Comparison of ENCODE assay signal across 16 cellular contexts in genomic region chr3:118472586-118472985, GRCh38.
DNase-seq lines count a peak whose midpoint lies in the region; ATAC-seq and TF ChIP-seq lines count a peak whose summit lies in the region.
"Had no signal": no experiment of that assay in that cellular context is flagged by ENCODE, and none has a peak within 500 bp of the region (broad histone marks: within the 10 kb centered on the region; RNA-seq: fewer than 3 reads in every experiment).

No MANE protein-coding gene starts in this region.

- H3K9me2 ChIP-seq in hepatocyte (replicated peaks; ENCODE audit: insufficient read depth): no peaks in the 10 kb centered on the region

- H3K27me3 ChIP-seq in SJSA1 (replicated peaks) (no peaks in the 10 kb centered on the region), hepatocyte (no peaks in the 10 kb centered on the region), heart right ventricle (no peaks in the 10 kb centered on the region), prostate gland (replicated peaks; ENCODE audit: insufficient read depth) (no peaks in the 10 kb centered on the region)
- H3K27me3 ChIP-seq: tibial artery had no signal

- intact Hi-C loops in heart right ventricle (cut with DNase I): no loop called here
- intact Hi-C loops in prostate gland (cut with DNase I): no loop called here

- no peak for TF ChIP-seq CTCF in hepatocyte (IDR thresholded peaks at IDR 0.05; ENCODE audit: poor library complexity)
- no peak for TF ChIP-seq CTCF in heart right ventricle (IDR thresholded peaks at IDR 0.05)
- TF ChIP-seq CTCF in prostate gland (IDR thresholded peaks at IDR 0.05): no peak

- H3K9me3 ChIP-seq in SJSA1 (replicated peaks) (no peaks in the 10 kb centered on the region), hepatocyte (ENCODE audit: low read depth) (no peaks in the 10 kb centered on the region), heart right ventricle (no peaks in the 10 kb centered on the region), prostate gland (no peaks in the 10 kb centered on the region)
- H3K9me3 ChIP-seq: tibial artery had no signal

- H2AFZ ChIP-seq in hepatocyte: no peak overlapping the region

- H3K4me1 ChIP-seq in SJSA1 (replicated peaks) (peaks cover 41% of the 10 kb centered on the region), hepatocyte (ENCODE audit: insufficient read depth) (peaks cover 7% of the 10 kb centered on the region), heart right ventricle (no peaks in the 10 kb centered on the region), prostate gland (replicated peaks) (no peaks in the 10 kb centered on the region)
- H3K4me1 ChIP-seq: tibial artery had no signal

- DNase-seq in SJSA1 (ENCODE audit: low read depth in 1 of 2, low spot score in 2 of 2) (peak; percentile 52 to 66), hepatocyte (ENCODE audit: low spot score) (peak; percentile 10), SHP77 treated with DMSO at 0.1 percent for 48 hours (lab: John Stamatoyannopoulos, UW) (no peak), heart right ventricle (no peak), prostate gland (ENCODE audit: low spot score) (no peak)
- DNase-seq: activated CD4-positive, alpha-beta memory T cell treated with anti-CD3 and anti-CD28 coated beads for 36 hours; activated T-cell treated with anti-CD3 and anti-CD28 coated beads, Interleukin-2, amount 50 U/mL, for 24 hours; GF-D8; HCEC 1CT; NCI-H1092; NCI-H2107; NCI-H524 treated with DMSO at 0.1 percent for 48 hours; stimulated activated naive B cell treated with anti-CD40 and anti-IgM and Interleukin-4, amounts not matched to agents 10 μg/mL and 1 μg/mL and 100 μg/mL, for 72 hours; tibial artery had no signal

- H3K4me3 ChIP-seq in SJSA1 (no peak overlapping the region), hepatocyte (no peak overlapping the region), heart right ventricle (no peak overlapping the region), prostate gland (no peak overlapping the region)
- H3K4me3 ChIP-seq: tibial artery had no signal

- WGBS in hepatocyte (ENCODE audit: low lambda C conversion rate, missing lambda C conversion rate): 32% methylated on average over 1 of the region's 1 CpG
- WGBS in heart right ventricle, 2 donors: 70 to 89% methylated on average over 1 of the region's 1 CpG
- WGBS in prostate gland: 62% methylated on average over 1 of the region's 1 CpG

- no peak for TF ChIP-seq POLR2A in prostate gland (IDR thresholded peaks at IDR 0.05)

- H3K36me3 ChIP-seq in SJSA1: no peaks in the 10 kb centered on the region
- H3K36me3 ChIP-seq in hepatocyte (replicated peaks; ENCODE audit: insufficient read depth, low read depth): no peaks in the 10 kb centered on the region
- no peaks in the 10 kb centered on the region for H3K36me3 ChIP-seq in heart right ventricle
- H3K36me3 ChIP-seq in prostate gland: no peaks in the 10 kb centered on the region
- H3K36me3 ChIP-seq: tibial artery had no signal

- no peaks in the 10 kb centered on the region for H4K20me1 ChIP-seq in hepatocyte (ENCODE audit: insufficient read depth, poor library complexity, severe bottlenecking)

- no peaks in the 10 kb centered on the region for H3K79me2 ChIP-seq in hepatocyte

- peak overlapping the region; percentile 27; the same call in 1 of the 2 replicates for H3K27ac ChIP-seq in SJSA1
- H3K27ac ChIP-seq in hepatocyte: no peak overlapping the region
- H3K27ac ChIP-seq in heart right ventricle: no peak overlapping the region
- H3K27ac ChIP-seq in prostate gland: no peak overlapping the region
- H3K27ac ChIP-seq: tibial artery had no signal

- peak; percentile 69 for ATAC-seq in GM18868 (IDR thresholded peaks at IDR 0.05; ENCODE audit: unreplicated experiment)
- ATAC-seq in HG03565 (IDR thresholded peaks at IDR 0.05; ENCODE audit: unreplicated experiment): peak; percentile 69
- no peak for ATAC-seq in heart right ventricle

- no peak overlapping the region for H3K4me2 ChIP-seq in hepatocyte

Comparison
In these comparisons a context has a peak if more than half of its experiments do, and no peak if none do; other contexts are left out.
1. ATAC-seq: peak in GM18868 (single experiment) and HG03565 (single experiment); none in heart right ventricle (0 of 8).
2. DNase-seq: peak in SJSA1 (2 of 2) and hepatocyte (single experiment); none in SHP77 treated with DMSO at 0.1 percent for 48 hours (single experiment), heart right ventricle (0 of 2) and prostate gland (single experiment).